Comparison of ENCODE assay signal across 1 cellular context in genomic region chr6:157838718-157839430, GRCh38.
TF ChIP-seq lines count a peak whose summit lies in the region.

No MANE protein-coding gene starts in this region.

TF ChIP-seq in IMR-90, 13 proteins besides CTCF, POLR2A, EP300 and RAD21:
- TF ChIP-seq RFX5 (IDR thresholded peaks at IDR 0.05; ENCODE audit: low read depth, low read length) (no peak), CHD1 (IDR thresholded peaks at IDR 0.05; ENCODE audit: low read depth, low read length) (no peak), RCOR1 (IDR thresholded peaks at IDR 0.05; ENCODE audit: insufficient replicate concordance, low read length) (no peak), SMC3 (IDR thresholded peaks at IDR 0.05; ENCODE audit: low read depth, low read length) (no peak), USF2 (IDR thresholded peaks at IDR 0.05; ENCODE audit: low read depth, low read length) (no peak), MXI1 (IDR thresholded peaks at IDR 0.05; ENCODE audit: borderline replicate concordance, low read depth, low read length) (no peak), CEBPB (IDR thresholded peaks at IDR 0.05; ENCODE audit: low read depth, low read length) (no peak), BHLHE40 (IDR thresholded peaks at IDR 0.05; ENCODE audit: low read depth, low read length) (no peak), ELK1 (IDR thresholded peaks at IDR 0.05; ENCODE audit: borderline replicate concordance, low read depth, low read length) (no peak), MAZ (IDR thresholded peaks at IDR 0.05; ENCODE audit: borderline replicate concordance, low read depth, low read length) (no peak), FOS (IDR thresholded peaks at IDR 0.05; ENCODE audit: low read depth, low read length) (no peak), MAFK (IDR thresholded peaks at IDR 0.05; ENCODE audit: low read depth, low read length) (no peak), NFE2L2 (IDR thresholded peaks at IDR 0.05; ENCODE audit: low read depth, low read length) (no peak)
